Comparison of ENCODE assay signal across 10 cellular contexts in genomic region chr18:9898792-9899549, GRCh38. TPM values are rescaled to one million over a fixed set of nuclear protein-coding genes. Genes with fewer than 3 reads are reported as not detected.
DNase-seq lines count a peak whose midpoint lies in the region; ATAC-seq and TF ChIP-seq lines count a peak whose summit lies in the region.
"Had no signal": no experiment of that assay in that cellular context is flagged by ENCODE, and none has a peak within 500 bp of the region (broad histone marks: within the 10 kb centered on the region; RNA-seq: fewer than 3 reads in every experiment).

No MANE protein-coding gene starts in this region.

- H3K9me3 ChIP-seq in hepatocyte (ENCODE audit: low read depth) (no peaks in the 10 kb centered on the region), spleen (no peaks in the 10 kb centered on the region)

- peak overlapping the region; percentile 10 for H3K4me2 ChIP-seq in hepatocyte

- WGBS in hepatocyte (ENCODE audit: low lambda C conversion rate, missing lambda C conversion rate), result 53% methylated on average over 11 of the region's 11 CpGs
- WGBS in spleen, 5 donors, result 71 to 78% (median 73%) methylated on average over 11 of the region's 11 CpGs

- no peak for TF ChIP-seq POLR2A in spleen (IDR thresholded peaks at IDR 0.05)

- no peaks in the 10 kb centered on the region for H3K36me3 ChIP-seq in hepatocyte (replicated peaks; ENCODE audit: insufficient read depth, low read depth)
- no peaks in the 10 kb centered on the region for H3K36me3 ChIP-seq in spleen

- DNase-seq in AML-193 (lab: John Stamatoyannopoulos, UW) (peak; percentile 22 to 30), HK-2 (ENCODE audit: unreplicated experiment) (peak; percentile 33), SK-N-DZ (ENCODE audit: low spot score) (peak; percentile 27), hepatocyte (ENCODE audit: low spot score) (peak; percentile 63), spleen (no peak), SW 1271 (lab: John Stamatoyannopoulos, UW) (no peak)
- DNase-seq: CD4-positive, alpha-beta memory T cell had no signal

- intact Hi-C loops in spleen (cut with DNase I; ENCODE audit: low total_unique reads), result no loop called here

- no peaks in the 10 kb centered on the region for H3K9me2 ChIP-seq in hepatocyte (replicated peaks; ENCODE audit: insufficient read depth)

- ATAC-seq in HG02642 (IDR thresholded peaks at IDR 0.05; ENCODE audit: poor library complexity, unreplicated experiment) (no peak), GM21526 (IDR thresholded peaks at IDR 0.05; ENCODE audit: low FRiP score, unreplicated experiment) (no peak)
- ATAC-seq: Right ventricle myocardium inferior had no signal

- TF ChIP-seq CTCF in hepatocyte (IDR thresholded peaks at IDR 0.05; ENCODE audit: poor library complexity) (no peak), spleen (IDR thresholded peaks at IDR 0.05 in 8 of 11, conservative IDR thresholded peaks at IDR 0.05 in 3 of 11) (no peak)

- H3K79me2 ChIP-seq in hepatocyte, result no peaks in the 10 kb centered on the region

- H3K4me3 ChIP-seq in hepatocyte (no peak overlapping the region), spleen (no peak overlapping the region)

- H4K20me1 ChIP-seq in hepatocyte (ENCODE audit: insufficient read depth, poor library complexity, severe bottlenecking), result no peaks in the 10 kb centered on the region

- H3K4me1 ChIP-seq in hepatocyte (ENCODE audit: insufficient read depth) (no peaks in the 10 kb centered on the region), spleen (no peaks in the 10 kb centered on the region)

- no peaks in the 10 kb centered on the region for H3K27me3 ChIP-seq in hepatocyte
- no peaks in the 10 kb centered on the region for H3K27me3 ChIP-seq in spleen (replicated peaks in 1 of 7)

- H3K27ac ChIP-seq in hepatocyte (peak overlapping the region; percentile 69), spleen (no peak overlapping the region)

- H2AFZ ChIP-seq in hepatocyte, result no peak overlapping the region

RNA-seq across cellular contexts. Expression of gene TXNDC2, which starts 13.2 kb away (rescaled TPM):
- polyA plus RNA-seq in SK-N-DZ (2014; cell fraction: cytosol; rRNA removed), result not detected in 2 replicates
- not detected in 2 replicates for polyA plus RNA-seq in SK-N-DZ (2014; cell fraction: nucleus; rRNA removed)
- total RNA-seq in hepatocyte (0.08 TPM in 1 of 2 replicates, not detected in the other), spleen (under 1 TPM in 5 of 7 donors, not detected in 2; 0.37 to 0.93 (median 0.43) TPM)
- polyA plus RNA-seq in hepatocyte (0.41 TPM in 1 of 2 replicates, not detected in the other), spleen (under 1 TPM in 1 of 3 donors, not detected in 2; 0.03 TPM)
- total RNA-seq: CD4-positive, alpha-beta memory T cell; Right ventricle myocardium inferior had no signal
- polyA plus RNA-seq: CD4-positive, alpha-beta memory T cell had no signal

RNA-seq across cellular contexts. Expression of gene VAPA, which starts 14.8 kb away (rescaled TPM):
- polyA plus RNA-seq in SK-N-DZ (2014; cell fraction: cytosol; rRNA removed), result 168 and 179 TPM in 2 replicates
- polyA plus RNA-seq in SK-N-DZ (2014; cell fraction: nucleus; rRNA removed), result 93.1 and 127 TPM in 2 replicates
- total RNA-seq in hepatocyte, result 267 and 324 TPM in 2 replicates
- 288 and 290 TPM in 2 replicates for polyA plus RNA-seq in hepatocyte
- 100 to 1,000 TPM; 141 to 290 (median 205) TPM for total RNA-seq in spleen
- 10 to 100 TPM; 53.1 to 92.5 (median 92.5) TPM for polyA plus RNA-seq in spleen

Comparison
In these comparisons a context has a peak if more than half of its experiments do, and no peak if none do; other contexts are left out.
1. DNase-seq: peak in AML-193 (2 of 2), HK-2 (single experiment), SK-N-DZ (single experiment) and hepatocyte (single experiment); none in spleen (single experiment) and SW 1271 (0 of 2).